ENCODE assay signal across 16 cellular contexts in genomic region chr7:94284120-94284519, GRCh38.
DNase-seq lines count a peak whose midpoint lies in the region; ATAC-seq and TF ChIP-seq lines count a peak whose summit lies in the region.
"Had no signal": no experiment of that assay in that cellular context is flagged by ENCODE, and none has a peak within 500 bp of the region (broad histone marks: within the 10 kb centered on the region; RNA-seq: fewer than 3 reads in every experiment).

No MANE protein-coding gene starts in this region.

- TF ChIP-seq CTCF in brain (conservative IDR thresholded peaks at IDR 0.05): no peak
- TF ChIP-seq CTCF in activated CD8-positive, alpha-beta T cell treated with anti-CD3 and anti-CD28 coated beads for 36 hours (IDR thresholded peaks at IDR 0.05): no peak

- no peaks in the 10 kb centered on the region for H3K36me3 Mint-ChIP-seq in brain
- H3K36me3 Mint-ChIP-seq in activated T-helper 17 cell treated with anti-CD3 and anti-CD28 coated beads, Interleukin-2, amount 50 U/mL, for 72 hours (ENCODE audit: low read depth): no peaks in the 10 kb centered on the region
- H3K36me3 Mint-ChIP-seq in activated CD8-positive, alpha-beta T cell treated with anti-CD3 and anti-CD28 coated beads for 36 hours (ENCODE audit: low read depth): no peaks in the 10 kb centered on the region
- H3K36me3 Mint-ChIP-seq: CD4-positive, alpha-beta memory T cell had no signal

- POLR2A ChIA-PET in activated CD8-positive, alpha-beta T cell treated with anti-CD3 and anti-CD28 coated beads for 36 hours (lab: Charles Lee): no interaction called here

- DNase-seq in MV-4-11 (lab: John Stamatoyannopoulos, UW) (peak; percentile 11), NCI-H82 treated with DMSO at 0.1 percent for 48 hours (lab: John Stamatoyannopoulos, UW; ENCODE audit: unreplicated experiment) (peak; percentile 15), myocyte (ENCODE audit: low read depth) (peak; percentile 29)
- DNase-seq in activated CD8-positive, alpha-beta T cell treated with anti-CD3 and anti-CD28 coated beads for 36 hours: no peak
- DNase-seq: Calu3; CD4-positive, alpha-beta memory T cell; DMS53; H9; MM.1S; NCI-H1417; NCI-H1930; NCI-H510A; SHP77 treated with DMSO at 0.1 percent for 48 hours had no signal

- H3K9me3 Mint-ChIP-seq in brain: peaks cover 0 to 2% (median 0%) of the 10 kb centered on the region in 5 experiments
- peaks cover 6% of the 10 kb centered on the region for H3K9me3 Mint-ChIP-seq in activated T-helper 17 cell treated with anti-CD3 and anti-CD28 coated beads, Interleukin-2, amount 50 U/mL, for 72 hours
- H3K9me3 Mint-ChIP-seq in activated CD8-positive, alpha-beta T cell treated with anti-CD3 and anti-CD28 coated beads for 36 hours: no peaks in the 10 kb centered on the region
- H3K9me3 Mint-ChIP-seq: H9 had no signal

- peaks cover 54% of the 10 kb centered on the region for H3K4me1 Mint-ChIP-seq in brain
- H3K4me1 Mint-ChIP-seq in activated T-helper 17 cell treated with anti-CD3 and anti-CD28 coated beads, Interleukin-2, amount 50 U/mL, for 72 hours: no peaks in the 10 kb centered on the region
- H3K4me1 Mint-ChIP-seq in activated CD8-positive, alpha-beta T cell treated with anti-CD3 and anti-CD28 coated beads for 36 hours (ENCODE audit: low read depth): no peaks in the 10 kb centered on the region
- H3K4me1 Mint-ChIP-seq: CD4-positive, alpha-beta memory T cell had no signal

- ATAC-seq in GM21447 (IDR thresholded peaks at IDR 0.05; ENCODE audit: unreplicated experiment): no peak
- ATAC-seq in activated T-helper 17 cell treated with anti-CD3 and anti-CD28 coated beads, Interleukin-2, amount 50 U/mL, for 72 hours (replicated peaks): no peak
- ATAC-seq in activated CD8-positive, alpha-beta T cell treated with anti-CD3 and anti-CD28 coated beads for 36 hours: no peak

- peaks cover 2% of the 10 kb centered on the region for H3K27me3 Mint-ChIP-seq in brain
- H3K27me3 Mint-ChIP-seq in activated T-helper 17 cell treated with anti-CD3 and anti-CD28 coated beads, Interleukin-2, amount 50 U/mL, for 72 hours: peaks cover 19% of the 10 kb centered on the region
- peaks cover 6% of the 10 kb centered on the region for H3K27me3 Mint-ChIP-seq in activated CD8-positive, alpha-beta T cell treated with anti-CD3 and anti-CD28 coated beads for 36 hours

- no peak overlapping the region for H3K4me3 Mint-ChIP-seq in brain
- H3K4me3 Mint-ChIP-seq in activated T-helper 17 cell treated with anti-CD3 and anti-CD28 coated beads, Interleukin-2, amount 50 U/mL, for 72 hours: no peak overlapping the region
- no peak overlapping the region for H3K4me3 Mint-ChIP-seq in activated CD8-positive, alpha-beta T cell treated with anti-CD3 and anti-CD28 coated beads for 36 hours
- H3K4me3 Mint-ChIP-seq: CD4-positive, alpha-beta memory T cell; H9 had no signal

- H3K27ac Mint-ChIP-seq in brain: peak overlapping the region; percentile 39 to 88 (median 55)
- H3K27ac Mint-ChIP-seq in activated T-helper 17 cell treated with anti-CD3 and anti-CD28 coated beads, Interleukin-2, amount 50 U/mL, for 72 hours: no peak overlapping the region
- H3K27ac Mint-ChIP-seq in activated CD8-positive, alpha-beta T cell treated with anti-CD3 and anti-CD28 coated beads for 36 hours: no peak overlapping the region
- H3K27ac Mint-ChIP-seq: CD4-positive, alpha-beta memory T cell; H9 had no signal

- intact Hi-C loops in activated CD8-positive, alpha-beta T cell treated with anti-CD3 and anti-CD28 coated beads for 36 hours (cut with micrococcal nuclease): no loop called here

- CTCF ChIA-PET in activated CD8-positive, alpha-beta T cell treated with anti-CD3 and anti-CD28 coated beads for 36 hours (lab: Charles Lee): no interaction called here

Comparison
In these comparisons a context has a peak if more than half of its experiments do, and no peak if none do; other contexts are left out.
1. H3K27ac Mint-ChIP-seq: peak in brain (5 of 5); none in activated T-helper 17 cell treated with anti-CD3 and anti-CD28 coated beads, Interleukin-2, amount 50 U/mL, for 72 hours (single experiment) and activated CD8-positive, alpha-beta T cell treated with anti-CD3 and anti-CD28 coated beads for 36 hours (single experiment).